19 cellular contexts compared by ENCODE assay signal in the genomic region with DNA sequence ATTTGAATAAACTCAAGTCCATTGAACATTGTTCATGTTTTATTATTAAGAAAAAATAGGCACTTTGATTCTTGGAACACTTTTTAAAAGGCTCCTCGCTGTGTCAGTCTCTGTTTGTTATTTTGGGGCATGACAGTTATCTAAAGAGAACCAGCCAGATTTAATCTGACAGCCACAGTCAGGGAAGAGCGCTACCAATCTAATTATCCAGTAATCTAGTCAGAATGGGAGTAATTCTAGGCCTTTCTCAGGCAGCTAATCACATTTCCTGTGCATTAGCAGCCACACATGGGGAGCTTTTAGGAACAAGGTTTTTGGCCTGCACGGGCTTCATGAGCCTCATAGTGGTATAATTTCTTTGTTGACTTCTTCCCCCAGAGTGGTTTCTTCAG.
DNase-seq lines count a peak whose midpoint lies in the region; ATAC-seq and TF ChIP-seq lines count a peak whose summit lies in the region.
"Had no signal": no experiment of that assay in that cellular context is flagged by ENCODE, and none has a peak within 500 bp of the region (broad histone marks: within the 10 kb centered on the region; RNA-seq: fewer than 3 reads in every experiment).

No MANE protein-coding gene starts in this region.

- intact Hi-C loops in heart right ventricle (cut with DNase I) = no loop called here
- intact Hi-C loops in Right ventricle myocardium superior (cut with DNase I) = no loop called here
- intact Hi-C loops in esophagus muscularis mucosa (cut with DNase I) = no loop called here
- intact Hi-C loops in aorta (cut with DNase I) = no loop called here

- H4K20me1 ChIP-seq in osteoblast (ENCODE audit: insufficient read depth, low read length) = no peaks in the 10 kb centered on the region

- TF ChIP-seq POLR2A in esophagus muscularis mucosa (IDR thresholded peaks at IDR 0.05; ENCODE audit: low read depth) = no peak

- H3K4me3 ChIP-seq in heart right ventricle (no peak overlapping the region), esophagus muscularis mucosa (no peak overlapping the region), osteoblast (ENCODE audit: insufficient read depth, low read length) (no peak overlapping the region), aorta (ENCODE audit: low read length in 2 of 2) (no peak overlapping the region)
- H3K4me3 ChIP-seq: K562, right lobe of liver had no signal

- H3K9me3 ChIP-seq in heart right ventricle = no peaks in the 10 kb centered on the region
- no peaks in the 10 kb centered on the region for H3K9me3 ChIP-seq in esophagus muscularis mucosa
- H3K9me3 ChIP-seq in osteoblast (ENCODE audit: low read depth, low read length) = no peaks in the 10 kb centered on the region
- H3K9me3 ChIP-seq in aorta (ENCODE audit: control insufficient read depth, low read length) = no peaks in the 10 kb centered on the region
- H3K9me3 ChIP-seq: right lobe of liver had no signal

- 60 to 71% methylated on average over 3 of the region's 3 CpGs for WGBS in heart right ventricle, 2 donors
- WGBS in esophagus muscularis mucosa = 74% methylated on average over 3 of the region's 3 CpGs
- WGBS in aorta, 2 donors = 64 to 68% methylated on average over 3 of the region's 3 CpGs

- H3K27ac ChIP-seq in heart right ventricle (peak overlapping the region; percentile 21 to 90 (median 80)), esophagus muscularis mucosa (replicated peaks in 1 of 4) (peak overlapping the region; percentile 48 to 71 (median 52)), osteoblast (ENCODE audit: low read depth, low read length) (peak overlapping the region; percentile 69), aorta (ENCODE audit: low read depth in 1 of 2, low read length in 2 of 2) (peak overlapping the region; percentile 57 to 74)
- H3K27ac ChIP-seq: right lobe of liver had no signal

- H3K4me2 ChIP-seq in osteoblast (ENCODE audit: insufficient read depth, low read length) = peak overlapping the region; percentile 35

- H3K36me3 ChIP-seq in heart right ventricle = no peaks in the 10 kb centered on the region
- H3K36me3 ChIP-seq in esophagus muscularis mucosa = no peaks in the 10 kb centered on the region
- no peaks in the 10 kb centered on the region for H3K36me3 ChIP-seq in osteoblast (ENCODE audit: insufficient read depth, low read length)
- no peaks in the 10 kb centered on the region for H3K36me3 ChIP-seq in aorta (ENCODE audit: control insufficient read depth in 1 of 2, insufficient read depth in 2 of 2, low read length in 1 of 2)
- H3K36me3 ChIP-seq: right lobe of liver had no signal

- H3K4me1 ChIP-seq in heart right ventricle (peaks cover 2 to 59% (median 37%) of the 10 kb centered on the region in 9 donors), esophagus muscularis mucosa (peaks cover 26 to 44% (median 31%) of the 10 kb centered on the region in 4 donors), osteoblast (ENCODE audit: insufficient read depth, low read length) (peaks cover 36% of the 10 kb centered on the region), aorta (ENCODE audit: control insufficient read depth in 1 of 2, insufficient read depth in 2 of 2, low read length in 2 of 2) (peaks cover 4 to 6% of the 10 kb centered on the region in 2 donors)
- H3K4me1 ChIP-seq: right lobe of liver had no signal

- H3K27me3 ChIP-seq in heart right ventricle (no peaks in the 10 kb centered on the region), esophagus muscularis mucosa (no peaks in the 10 kb centered on the region), osteoblast (ENCODE audit: insufficient read depth, low read length) (no peaks in the 10 kb centered on the region), aorta (ENCODE audit: control insufficient read depth in 1 of 2, insufficient read depth in 2 of 2, low read length in 1 of 2) (no peaks in the 10 kb centered on the region)
- H3K27me3 ChIP-seq: right lobe of liver had no signal

- DNase-seq in heart right ventricle (no peak), Right ventricle myocardium superior (no peak), esophagus muscularis mucosa (ENCODE audit: extremely low spot score) (no peak), osteoblast (ENCODE audit: insufficient read length, low spot score, missing footprints) (no peak), aorta (no peak), NCI-H226 (no peak), COR-L47 (lab: John Stamatoyannopoulos, UW) (no peak)
- DNase-seq: activated CD4-positive, CD25-positive, alpha-beta regulatory T cell; activated CD8-positive, alpha-beta memory T cell treated with anti-CD3 and anti-CD28 coated beads, Interleukin-2, amount 50 U/mL, for 4 hours; cerebellar nuclear complex; naive thymus-derived CD8-positive, alpha-beta T cell; NCI-H1092 treated with DMSO at 0.1 percent for 48 hours; NCI-H446; right lobe of liver had no signal

- H3K79me2 ChIP-seq in osteoblast (ENCODE audit: insufficient read depth, low read length) = peaks cover 2% of the 10 kb centered on the region

- TF ChIP-seq EP300 in esophagus muscularis mucosa (IDR thresholded peaks at IDR 0.05) = no peak

- H2AFZ ChIP-seq in osteoblast (ENCODE audit: low read length) = peak overlapping the region; percentile 8

- ATAC-seq in heart right ventricle (peak in 1 of 8 donors; percentile 30), Right ventricle myocardium superior (ENCODE audit: poor library complexity) (no peak), aorta (ENCODE audit: low FRiP score) (no peak), GM18498 (IDR thresholded peaks at IDR 0.05; ENCODE audit: unreplicated experiment) (no peak)
- ATAC-seq: activated naive CD4-positive, alpha-beta T cell treated with anti-CD3 and anti-CD28 coated beads, Interleukin-2, amount 50 U/mL, for 72 hours; HCT116; K562; naive thymus-derived CD8-positive, alpha-beta T cell; right lobe of liver; stimulated activated memory B cell treated with anti-CD40 and anti-IgM and Interleukin-4, amounts not matched to agents 10 μg/mL and 1 μg/mL and 100 μg/mL, for 72 hours had no signal

- TF ChIP-seq CTCF in heart right ventricle (IDR thresholded peaks at IDR 0.05) = no peak
- TF ChIP-seq CTCF in esophagus muscularis mucosa (IDR thresholded peaks at IDR 0.05) = no peak
- TF ChIP-seq CTCF in osteoblast (IDR thresholded peaks at IDR 0.05; ENCODE audit: extremely low read depth, low read depth, low read length) = no peak
